ENCODE assay signal across 14 cellular contexts in the genomic region with DNA sequence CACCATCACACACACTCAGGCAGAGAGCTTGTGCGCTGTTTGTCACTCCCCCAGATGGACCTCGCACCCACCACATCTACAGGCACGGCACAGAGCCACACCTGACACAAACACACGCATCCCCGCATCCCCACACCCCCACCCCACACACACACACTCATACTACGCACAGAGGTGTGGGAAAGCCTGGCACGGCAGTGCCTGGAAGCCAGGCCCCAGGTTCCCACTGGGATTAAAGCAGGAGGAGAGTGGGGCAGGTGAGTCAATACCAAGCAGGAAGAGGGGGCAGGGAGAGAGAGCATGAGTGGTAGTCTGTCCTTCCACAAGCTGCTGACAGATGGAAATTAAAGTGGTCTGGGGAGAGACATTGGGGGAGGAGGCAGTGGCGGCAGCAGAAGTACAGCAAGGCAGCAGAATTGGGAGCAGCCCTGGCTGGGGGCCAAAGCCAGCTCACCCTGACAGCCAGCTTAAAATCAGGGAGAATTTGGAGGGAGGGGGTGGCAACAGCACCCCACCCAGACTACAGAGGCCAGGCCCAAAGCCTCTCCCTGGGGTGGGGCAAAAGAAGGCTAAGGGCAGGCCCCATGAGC. TPM values are rescaled to one million over a fixed set of nuclear protein-coding genes. Genes with fewer than 3 reads are reported as not detected.
DNase-seq lines count a peak whose midpoint lies in the region; ATAC-seq and TF ChIP-seq lines count a peak whose summit lies in the region.
"Had no signal": no experiment of that assay in that cellular context is flagged by ENCODE, and none has a peak within 500 bp of the region (broad histone marks: within the 10 kb centered on the region; RNA-seq: fewer than 3 reads in every experiment).

No MANE protein-coding gene starts in this region.

- H3K9me3 Mint-ChIP-seq in type B pancreatic cell: no peaks in the 10 kb centered on the region
- no peaks in the 10 kb centered on the region for H3K9me3 Mint-ChIP-seq in activated CD8-positive, alpha-beta memory T cell treated with anti-CD3 and anti-CD28 coated beads, Interleukin-2, amount 10 ng/mL, durations not matched to agents 7 days and 5 days (ENCODE audit: low read depth)

- peak overlapping the region; percentile 83 for H3K27ac Mint-ChIP-seq in type B pancreatic cell
- no peak overlapping the region for H3K27ac Mint-ChIP-seq in activated CD8-positive, alpha-beta memory T cell treated with anti-CD3 and anti-CD28 coated beads, Interleukin-2, amount 10 ng/mL, durations not matched to agents 7 days and 5 days
- H3K27ac Mint-ChIP-seq: IgD-negative memory B cell; stimulated activated naive CD8-positive, alpha-beta T cell treated with anti-CD3 and anti-CD28 coated beads, Interleukin-15, Interleukin-2, amounts not matched to agents 100 ng/mL and 50 ng/mL, for 24 hours had no signal

- H2AFZ ChIP-seq in hepatocyte: no peak overlapping the region

- no peak overlapping the region for H3K4me3 ChIP-seq in hepatocyte
- H3K4me3 ChIP-seq: coronary artery had no signal

- H3K79me2 ChIP-seq in hepatocyte: peaks cover 51% of the 10 kb centered on the region

- H3K9me3 ChIP-seq in hepatocyte (ENCODE audit: low read depth): no peaks in the 10 kb centered on the region

- H4K20me1 ChIP-seq in hepatocyte (ENCODE audit: insufficient read depth, poor library complexity, severe bottlenecking): peaks cover 19% of the 10 kb centered on the region

- 85% methylated on average over 8 of the region's 8 CpGs for WGBS in hepatocyte (ENCODE audit: low lambda C conversion rate, missing lambda C conversion rate)

- peak overlapping the region; percentile 35 for H3K4me2 ChIP-seq in hepatocyte

- H3K36me3 ChIP-seq in hepatocyte (replicated peaks; ENCODE audit: insufficient read depth, low read depth): peaks cover 10% of the 10 kb centered on the region

- H3K36me3 Mint-ChIP-seq in type B pancreatic cell: peaks cover 61% of the 10 kb centered on the region
- H3K36me3 Mint-ChIP-seq in activated CD8-positive, alpha-beta memory T cell treated with anti-CD3 and anti-CD28 coated beads, Interleukin-2, amount 10 ng/mL, durations not matched to agents 7 days and 5 days: peaks cover 1% of the 10 kb centered on the region

- peak overlapping the region; percentile 59 for H3K4me3 Mint-ChIP-seq in type B pancreatic cell
- no peak overlapping the region for H3K4me3 Mint-ChIP-seq in activated CD8-positive, alpha-beta memory T cell treated with anti-CD3 and anti-CD28 coated beads, Interleukin-2, amount 10 ng/mL, durations not matched to agents 7 days and 5 days
- H3K4me3 Mint-ChIP-seq: stimulated activated naive CD8-positive, alpha-beta T cell treated with anti-CD3 and anti-CD28 coated beads, Interleukin-15, Interleukin-2, amounts not matched to agents 100 ng/mL and 50 ng/mL, for 24 hours had no signal

- CTCF ChIA-PET in activated CD8-positive, alpha-beta memory T cell treated with anti-CD3 and anti-CD28 coated beads, Interleukin-2, amount 10 ng/mL, durations not matched to agents 7 days and 5 days (lab: Charles Lee): no interaction called here

- H3K27me3 Mint-ChIP-seq in type B pancreatic cell: no peaks in the 10 kb centered on the region
- H3K27me3 Mint-ChIP-seq in activated CD8-positive, alpha-beta memory T cell treated with anti-CD3 and anti-CD28 coated beads, Interleukin-2, amount 10 ng/mL, durations not matched to agents 7 days and 5 days: no peaks in the 10 kb centered on the region
- H3K27me3 Mint-ChIP-seq: IgD-negative memory B cell; stimulated activated naive CD8-positive, alpha-beta T cell treated with anti-CD3 and anti-CD28 coated beads, Interleukin-15, Interleukin-2, amounts not matched to agents 100 ng/mL and 50 ng/mL, for 24 hours had no signal

- TF ChIP-seq CTCF in hepatocyte (IDR thresholded peaks at IDR 0.05; ENCODE audit: poor library complexity) (no peak), type B pancreatic cell (conservative IDR thresholded peaks at IDR 0.05) (no peak)

- H3K27me3 ChIP-seq in hepatocyte: no peaks in the 10 kb centered on the region

- DNase-seq in NCI-H748 (lab: John Stamatoyannopoulos, UW; ENCODE audit: unreplicated experiment) (peak; percentile 24), NCI-H748 treated with DMSO at 0.1 percent for 48 hours (lab: John Stamatoyannopoulos, UW) (no peak), hepatocyte (ENCODE audit: low spot score) (no peak), type B pancreatic cell (ENCODE audit: extremely low spot score, unreplicated experiment) (no peak), NOMO-1 (lab: John Stamatoyannopoulos, UW; ENCODE audit: unreplicated experiment in 2 of 2) (no peak)
- no peak for DNase-seq in activated CD8-positive, alpha-beta memory T cell treated with anti-CD3 and anti-CD28 coated beads, Interleukin-2, amount 10 ng/mL, durations not matched to agents 7 days and 5 days
- DNase-seq: islet precursor cell had no signal

- ATAC-seq in SK-N-SH treated with all-trans-retinoic acid at 6 μM for 48 hours (peak; percentile 12), GM19324 (IDR thresholded peaks at IDR 0.05; ENCODE audit: low FRiP score, unreplicated experiment) (no peak)
- ATAC-seq in activated CD8-positive, alpha-beta memory T cell treated with anti-CD3 and anti-CD28 coated beads, Interleukin-2, amount 10 ng/mL, durations not matched to agents 7 days and 5 days: no peak

- H3K4me1 Mint-ChIP-seq in type B pancreatic cell (ENCODE audit: unreplicated experiment): peaks cover 40% of the 10 kb centered on the region
- no peaks in the 10 kb centered on the region for H3K4me1 Mint-ChIP-seq in activated CD8-positive, alpha-beta memory T cell treated with anti-CD3 and anti-CD28 coated beads, Interleukin-2, amount 10 ng/mL, durations not matched to agents 7 days and 5 days

- no peaks in the 10 kb centered on the region for H3K9me2 ChIP-seq in hepatocyte (replicated peaks; ENCODE audit: insufficient read depth)

- no peak overlapping the region for H3K27ac ChIP-seq in hepatocyte

- peaks cover 12% of the 10 kb centered on the region for H3K4me1 ChIP-seq in hepatocyte (ENCODE audit: insufficient read depth)

TF ChIP-seq in SK-N-SH treated with all-trans-retinoic acid at 6 μM for 48 hours, 23 proteins besides CTCF, POLR2A, EP300 and RAD21 (continues in another document):
- TF ChIP-seq GLIS3 (CRISPR knock-in tag; IDR thresholded peaks at IDR 0.05): no peak
- TF ChIP-seq, protein P1, sequence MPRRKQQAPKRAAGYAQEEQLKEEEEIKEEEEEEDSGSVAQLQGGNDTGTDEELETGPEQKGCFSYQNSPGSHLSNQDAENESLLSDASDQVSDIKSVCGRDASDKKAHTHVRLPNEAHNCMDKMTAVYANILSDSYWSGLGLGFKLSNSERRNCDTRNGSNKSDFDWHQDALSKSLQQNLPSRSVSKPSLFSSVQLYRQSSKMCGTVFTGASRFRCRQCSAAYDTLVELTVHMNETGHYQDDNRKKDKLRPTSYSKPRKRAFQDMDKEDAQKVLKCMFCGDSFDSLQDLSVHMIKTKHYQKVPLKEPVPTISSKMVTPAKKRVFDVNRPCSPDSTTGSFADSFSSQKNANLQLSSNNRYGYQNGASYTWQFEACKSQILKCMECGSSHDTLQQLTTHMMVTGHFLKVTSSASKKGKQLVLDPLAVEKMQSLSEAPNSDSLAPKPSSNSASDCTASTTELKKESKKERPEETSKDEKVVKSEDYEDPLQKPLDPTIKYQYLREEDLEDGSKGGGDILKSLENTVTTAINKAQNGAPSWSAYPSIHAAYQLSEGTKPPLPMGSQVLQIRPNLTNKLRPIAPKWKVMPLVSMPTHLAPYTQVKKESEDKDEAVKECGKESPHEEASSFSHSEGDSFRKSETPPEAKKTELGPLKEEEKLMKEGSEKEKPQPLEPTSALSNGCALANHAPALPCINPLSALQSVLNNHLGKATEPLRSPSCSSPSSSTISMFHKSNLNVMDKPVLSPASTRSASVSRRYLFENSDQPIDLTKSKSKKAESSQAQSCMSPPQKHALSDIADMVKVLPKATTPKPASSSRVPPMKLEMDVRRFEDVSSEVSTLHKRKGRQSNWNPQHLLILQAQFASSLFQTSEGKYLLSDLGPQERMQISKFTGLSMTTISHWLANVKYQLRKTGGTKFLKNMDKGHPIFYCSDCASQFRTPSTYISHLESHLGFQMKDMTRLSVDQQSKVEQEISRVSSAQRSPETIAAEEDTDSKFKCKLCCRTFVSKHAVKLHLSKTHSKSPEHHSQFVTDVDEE (CRISPR knock-in tag; IDR thresholded peaks at IDR 0.05): no peak
- no peak for TF ChIP-seq ESRRG (CRISPR knock-in tag; IDR thresholded peaks at IDR 0.05)
- TF ChIP-seq ISL1 (CRISPR knock-in tag; IDR thresholded peaks at IDR 0.05): no peak
- TF ChIP-seq ZC3H10 (CRISPR knock-in tag; IDR thresholded peaks at IDR 0.05): no peak
- no peak for TF ChIP-seq BACH2 (CRISPR knock-in tag; IDR thresholded peaks at IDR 0.05; ENCODE audit: borderline replicate concordance)
- no peak for TF ChIP-seq ZNF70 (CRISPR knock-in tag; IDR thresholded peaks at IDR 0.05)
- TF ChIP-seq ZFP30 (CRISPR knock-in tag; IDR thresholded peaks at IDR 0.05): no peak
- TF ChIP-seq, protein P2, sequence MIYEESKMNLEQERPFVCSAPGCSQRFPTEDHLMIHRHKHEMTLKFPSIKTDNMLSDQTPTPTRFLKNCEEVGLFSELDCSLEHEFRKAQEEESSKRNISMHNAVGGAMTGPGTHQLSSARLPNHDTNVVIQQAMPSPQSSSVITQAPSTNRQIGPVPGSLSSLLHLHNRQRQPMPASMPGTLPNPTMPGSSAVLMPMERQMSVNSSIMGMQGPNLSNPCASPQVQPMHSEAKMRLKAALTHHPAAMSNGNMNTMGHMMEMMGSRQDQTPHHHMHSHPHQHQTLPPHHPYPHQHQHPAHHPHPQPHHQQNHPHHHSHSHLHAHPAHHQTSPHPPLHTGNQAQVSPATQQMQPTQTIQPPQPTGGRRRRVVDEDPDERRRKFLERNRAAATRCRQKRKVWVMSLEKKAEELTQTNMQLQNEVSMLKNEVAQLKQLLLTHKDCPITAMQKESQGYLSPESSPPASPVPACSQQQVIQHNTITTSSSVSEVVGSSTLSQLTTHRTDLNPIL (CRISPR knock-in tag; IDR thresholded peaks at IDR 0.05; ENCODE audit: low read depth): no peak
- no peak for TF ChIP-seq RARB (CRISPR knock-in tag; IDR thresholded peaks at IDR 0.05)
- TF ChIP-seq TOX (CRISPR knock-in tag; IDR thresholded peaks at IDR 0.05; ENCODE audit: borderline replicate concordance): no peak

RNA-seq across cellular contexts. Expression of gene TNKS1BP1, which starts 20.7 kb away (rescaled TPM):
- 30.7 and 54.9 TPM in 2 replicates for total RNA-seq in hepatocyte
- 104 and 114 TPM in 2 replicates for polyA plus RNA-seq in hepatocyte
- total RNA-seq in type B pancreatic cell (ENCODE audit: low replicate concordance): 122 and 166 TPM in 2 replicates
- 1 to 10 TPM; 4.4 to 5.8 TPM for total RNA-seq in activated CD8-positive, alpha-beta memory T cell treated with anti-CD3 and anti-CD28 coated beads, Interleukin-2, amount 10 ng/mL, durations not matched to agents 7 days and 5 days

RNA-seq across cellular contexts. Expression of gene SSRP1, which starts 31.6 kb away (rescaled TPM):
- total RNA-seq in hepatocyte (64.6 and 68.6 TPM in 2 replicates), type B pancreatic cell (ENCODE audit: low replicate concordance) (108 and 164 TPM in 2 replicates)
- polyA plus RNA-seq in hepatocyte: 34.0 and 42.3 TPM in 2 replicates
- total RNA-seq in activated CD8-positive, alpha-beta memory T cell treated with anti-CD3 and anti-CD28 coated beads, Interleukin-2, amount 10 ng/mL, durations not matched to agents 7 days and 5 days: 100 to 1,000 TPM; 158 to 196 TPM

RNA-seq across cellular contexts. Expression of gene P2RX3, which starts 34.1 kb away (rescaled TPM):
- total RNA-seq in hepatocyte (0.16 TPM in 1 of 2 replicates, not detected in the other), type B pancreatic cell (ENCODE audit: low replicate concordance) (0.52 and 4.0 TPM in 2 replicates)
- polyA plus RNA-seq in hepatocyte: not detected in 2 replicates
- not detected for total RNA-seq in activated CD8-positive, alpha-beta memory T cell treated with anti-CD3 and anti-CD28 coated beads, Interleukin-2, amount 10 ng/mL, durations not matched to agents 7 days and 5 days
- total RNA-seq: H4, RPMI7951 had no signal
- polyA plus RNA-seq: IgD-negative memory B cell had no signal
